Comparison of ENCODE assay signal across 21 cellular contexts in the genomic region with DNA sequence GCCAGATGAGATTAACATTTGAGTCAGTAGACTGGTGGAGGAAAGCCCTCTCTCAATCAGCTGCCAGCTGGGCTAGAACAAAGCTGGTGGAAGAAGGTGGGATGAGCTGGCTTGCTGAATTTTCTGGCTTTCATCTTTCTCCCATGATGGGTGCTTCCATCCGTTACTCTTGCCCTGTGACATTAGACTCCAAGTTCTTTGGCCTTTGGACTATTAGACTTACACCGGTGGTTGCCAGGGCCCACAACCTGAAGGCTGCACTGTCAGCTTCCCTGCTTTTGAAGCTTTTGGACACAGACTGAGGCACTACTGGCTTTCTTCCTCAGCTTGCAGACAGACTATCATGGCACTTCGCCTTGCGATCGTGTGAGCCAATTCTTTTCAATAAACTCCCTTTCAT.
DNase-seq lines count a peak whose midpoint lies in the region; ATAC-seq, FAIRE-seq and TF ChIP-seq lines count a peak whose summit lies in the region.
"Had no signal": no experiment of that assay in that cellular context is flagged by ENCODE, and none has a peak within 500 bp of the region (broad histone marks: within the 10 kb centered on the region; RNA-seq: fewer than 3 reads in every experiment).

No MANE protein-coding gene starts in this region.

- no TSS peak for BruUV-seq in HepG2 (replicated peaks; lab: Mats Ljungman, UMichigan)

- H3K4me2 ChIP-seq in HepG2 (ENCODE audit: low read depth, low read length) = no peak overlapping the region
- H3K4me2 ChIP-seq: A549; BLaER1 treated with 17β-estradiol and CSF1 and Interleukin-3, amounts not matched to agents 10 nM and 100 nM had no signal

- H3K27me3 ChIP-seq in liver (ENCODE audit: control insufficient read depth in 4 of 4, insufficient read depth in 4 of 4, low read length in 3 of 4) (no peaks in the 10 kb centered on the region), HepG2 (ENCODE audit: control insufficient read depth in 1 of 2, insufficient read depth in 2 of 2, low read length in 2 of 2) (no peaks in the 10 kb centered on the region), right lobe of liver (no peaks in the 10 kb centered on the region)
- H3K27me3 ChIP-seq: BLaER1 treated with 17β-estradiol and CSF1 and Interleukin-3, amounts not matched to agents 10 nM and 100 nM had no signal

- no peaks in the 10 kb centered on the region for H4K20me1 ChIP-seq in HepG2 (ENCODE audit: insufficient read depth, low read length)
- H4K20me1 ChIP-seq: BLaER1 treated with 17β-estradiol and CSF1 and Interleukin-3, amounts not matched to agents 10 nM and 100 nM had no signal

- 69% methylated on average over 5 of the region's 5 CpGs for WGBS in liver
- WGBS in HepG2 (ENCODE audit: low lambda C conversion rate) = 24% methylated on average over 5 of the region's 5 CpGs
- WGBS in right lobe of liver (ENCODE audit: insufficient coverage, low coverage, low lambda C conversion rate, missing lambda C conversion rate) = 69% methylated on average over 5 of the region's 5 CpGs

- POLR2A ChIA-PET in HepG2 (lab: Yijun Ruan, JAX) = no interaction called here

- H3K27ac ChIP-seq in liver (ENCODE audit: low read depth in 1 of 2, low read length in 2 of 2) = no peak overlapping the region
- H3K27ac ChIP-seq in HepG2 (ENCODE audit: extremely low read length, insufficient read depth, low read length) = no peak overlapping the region
- H3K27ac ChIP-seq in right lobe of liver = no peak overlapping the region
- H3K27ac ChIP-seq: 22Rv1; A549; BLaER1 treated with 17β-estradiol and CSF1 and Interleukin-3, amounts not matched to agents 10 nM and 100 nM; C4-2B had no signal

- TF ChIP-seq RAD21 in liver (IDR thresholded peaks at IDR 0.05) (no peak), HepG2 (CRISPR knock-in tag; IDR thresholded peaks at IDR 0.05) (no peak)

- H3K9ac ChIP-seq in liver (ENCODE audit: low read depth in 1 of 2, low read length in 2 of 2) (no peak overlapping the region), HepG2 (ENCODE audit: insufficient read depth, low read depth, low read length) (no peak overlapping the region)
- H3K9ac ChIP-seq: BLaER1 treated with 17β-estradiol and CSF1 and Interleukin-3, amounts not matched to agents 10 nM and 100 nM had no signal

- H3K9me3 ChIP-seq in liver (ENCODE audit: control insufficient read depth in 4 of 4, low read length in 3 of 4) (peaks cover 0 to 2% (median 0%) of the 10 kb centered on the region in 4 donors), HepG2 (ENCODE audit: low read length) (peaks cover 33% of the 10 kb centered on the region), right lobe of liver (no peaks in the 10 kb centered on the region)
- H3K9me3 ChIP-seq: A549, Caco-2 had no signal

- H3K4me3 ChIP-seq in liver (ENCODE audit: low read depth in 1 of 3, low read length in 3 of 3) = no peak overlapping the region
- no peak overlapping the region for H3K4me3 ChIP-seq in HepG2 (replicated peaks in 1 of 3; ENCODE audit: insufficient read depth in 1 of 3, low read depth in 2 of 3, low read length in 3 of 3)
- no peak overlapping the region for H3K4me3 ChIP-seq in right lobe of liver
- H3K4me3 ChIP-seq: A549; BLaER1 treated with 17β-estradiol and CSF1 and Interleukin-3, amounts not matched to agents 10 nM and 100 nM had no signal

- H3K36me3 ChIP-seq in liver (ENCODE audit: control insufficient read depth in 4 of 4, insufficient read depth in 3 of 4, low read depth in 1 of 4, low read length in 3 of 4) (no peaks in the 10 kb centered on the region), HepG2 (replicated peaks in 1 of 2; ENCODE audit: control insufficient read depth in 1 of 2, insufficient read depth in 2 of 2, low read length in 2 of 2) (no peaks in the 10 kb centered on the region), right lobe of liver (no peaks in the 10 kb centered on the region)
- H3K36me3 ChIP-seq: BLaER1 treated with 17β-estradiol and CSF1 and Interleukin-3, amounts not matched to agents 10 nM and 100 nM had no signal

- DNase-seq in NCI-H524 treated with DMSO at 0.1 percent for 48 hours (lab: John Stamatoyannopoulos, UW) = peak; percentile 48
- DNase-seq in NCI-H524 (lab: John Stamatoyannopoulos, UW) = no peak
- no peak for DNase-seq in HepG2 (ENCODE audit: low spot score)
- DNase-seq in right lobe of liver = no peak
- DNase-seq: AML-193; Caco-2; Calu3; CD4-positive, alpha-beta T cell; CD8-positive, alpha-beta T cell; DMS79 treated with DMSO at 0.1 percent for 48 hours; GF-D8 had no signal

- intact Hi-C loops in HepG2 (cut with micrococcal nuclease; ENCODE audit: unreplicated experiment) = no loop called here
- intact Hi-C loops in right lobe of liver (cut with DNase I) = no loop called here

- no peak for FAIRE-seq in HepG2 (lab: Jason Lieb, UNC)
- FAIRE-seq: A549, D721Med, G401.6, GM12891 had no signal

- H3K79me2 ChIP-seq in HepG2 (ENCODE audit: insufficient read depth, low read length) = no peaks in the 10 kb centered on the region

- H3K4me1 ChIP-seq in liver (ENCODE audit: control insufficient read depth in 4 of 4, insufficient read depth in 4 of 4, low read length in 3 of 4) (peaks cover 0 to 6% (median 2%) of the 10 kb centered on the region in 4 donors), HepG2 (ENCODE audit: insufficient read depth, low read length) (no peaks in the 10 kb centered on the region), right lobe of liver (no peaks in the 10 kb centered on the region)
- H3K4me1 ChIP-seq: A549; BLaER1 treated with 17β-estradiol and CSF1 and Interleukin-3, amounts not matched to agents 10 nM and 100 nM; Caco-2 had no signal

- no peak overlapping the region for H2AFZ ChIP-seq in HepG2 (ENCODE audit: low read length)

- TF ChIP-seq POLR2A in HepG2 (IDR thresholded peaks at IDR 0.05; ENCODE audit: insufficient read depth in 1 of 2, low read depth in 2 of 2, low read length in 2 of 2) = no peak
- TF ChIP-seq POLR2A in right lobe of liver (IDR thresholded peaks at IDR 0.05) = no peak

- TF ChIP-seq CTCF in liver (IDR thresholded peaks at IDR 0.05; ENCODE audit: low read depth, low read length, missing input control) (no peak), HepG2 (CRISPR knock-in tag; IDR thresholded peaks at IDR 0.05) (no peak), right lobe of liver (IDR thresholded peaks at IDR 0.05) (no peak)

- in situ Hi-C loops in HepG2 (cut with HindIII; ENCODE audit: extremely low pct_ligation_motif_present, low pct_unique_long_range_greater_than_20kb) = no loop called here

- CTCF ChIA-PET in HepG2 (lab: Yijun Ruan, JAX; ENCODE audit: low intra/inter-chr PET ratio, low total read pairs) = no interaction called here

- ATAC-seq in HepG2 (no peak), right lobe of liver (peak; percentile 36 to 75 (median 50)), HG03025 (IDR thresholded peaks at IDR 0.05; ENCODE audit: low FRiP score, unreplicated experiment) (no peak), HG03108 (IDR thresholded peaks at IDR 0.05; ENCODE audit: unreplicated experiment) (no peak)
- ATAC-seq: A549; CD8-positive, alpha-beta T cell had no signal

- TF ChIP-seq EP300 in HepG2 (IDR thresholded peaks at IDR 0.05; ENCODE audit: low read depth in 2 of 2, low read length in 2 of 2) = no peak
- TF ChIP-seq EP300 in HepG2 (CRISPR knock-in tag; IDR thresholded peaks at IDR 0.05; ENCODE audit: borderline replicate concordance) = no peak

TF ChIP-seq in liver, 16 proteins besides CTCF, POLR2A, EP300 and RAD21 (continues in another document):
- peak; percentile 69 for TF ChIP-seq HNF4G (IDR thresholded peaks at IDR 0.05)
- no peak for TF ChIP-seq NR2F2 (IDR thresholded peaks at IDR 0.05)
- no peak for TF ChIP-seq YY1 (IDR thresholded peaks at IDR 0.05)
- no peak for TF ChIP-seq TAF1 (conservative IDR thresholded peaks at IDR 0.05)
- peak; percentile 71 to 95 for TF ChIP-seq HNF4A (conservative IDR thresholded peaks at IDR 0.05)
- no peak for TF ChIP-seq RXRA (IDR thresholded peaks at IDR 0.05)

TF ChIP-seq in HepG2, 621 proteins besides CTCF, POLR2A, EP300 and RAD21 (continues in another document):
- TF ChIP-seq CBFB (CRISPR knock-in tag; IDR thresholded peaks at IDR 0.05) (no peak), RXRA (CRISPR knock-in tag; IDR thresholded peaks at IDR 0.05) (no peak), ZNF432 (CRISPR knock-in tag; IDR thresholded peaks at IDR 0.05; ENCODE audit: borderline replicate concordance) (no peak), ZZZ3 (CRISPR knock-in tag; IDR thresholded peaks at IDR 0.05; ENCODE audit: borderline replicate concordance) (no peak), ZNF598 (CRISPR knock-in tag; IDR thresholded peaks at IDR 0.05; ENCODE audit: borderline replicate concordance) (no peak), ZKSCAN8 (CRISPR knock-in tag; IDR thresholded peaks at IDR 0.05; ENCODE audit: borderline replicate concordance) (no peak), ZNF768 (CRISPR knock-in tag; IDR thresholded peaks at IDR 0.05) (no peak), FOXC1 (CRISPR knock-in tag; IDR thresholded peaks at IDR 0.05; ENCODE audit: borderline replicate concordance) (no peak)
- TF ChIP-seq, protein P1, sequence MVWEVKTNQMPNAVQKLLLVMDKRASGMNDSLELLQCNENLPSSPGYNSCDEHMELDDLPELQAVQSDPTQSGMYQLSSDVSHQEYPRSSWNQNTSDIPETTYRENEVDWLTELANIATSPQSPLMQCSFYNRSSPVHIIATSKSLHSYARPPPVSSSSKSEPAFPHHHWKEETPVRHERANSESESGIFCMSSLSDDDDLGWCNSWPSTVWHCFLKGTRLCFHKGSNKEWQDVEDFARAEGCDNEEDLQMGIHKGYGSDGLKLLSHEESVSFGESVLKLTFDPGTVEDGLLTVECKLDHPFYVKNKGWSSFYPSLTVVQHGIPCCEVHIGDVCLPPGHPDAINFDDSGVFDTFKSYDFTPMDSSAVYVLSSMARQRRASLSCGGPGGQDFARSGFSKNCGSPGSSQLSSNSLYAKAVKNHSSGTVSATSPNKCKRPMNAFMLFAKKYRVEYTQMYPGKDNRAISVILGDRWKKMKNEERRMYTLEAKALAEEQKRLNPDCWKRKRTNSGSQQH (CRISPR knock-in tag; IDR thresholded peaks at IDR 0.05; ENCODE audit: low read depth) = no peak

Comparison
In these comparisons a context has a peak if more than half of its experiments do, and no peak if none do; other contexts are left out.
1. ATAC-seq: peak in right lobe of liver (4 of 4); none in HepG2 (single experiment), HG03025 (single experiment) and HG03108 (single experiment).